ENCODE assay signal across 8 cellular contexts in genomic region chr3:168165390-168166269, GRCh38.
DNase-seq lines count a peak whose midpoint lies in the region; ATAC-seq, FAIRE-seq and TF ChIP-seq lines count a peak whose summit lies in the region.

No MANE protein-coding gene starts in this region.

- ATAC-seq in stimulated activated naive B cell treated with anti-CD40 and anti-IgM and Interleukin-4, amounts not matched to agents 10 μg/mL and 1 μg/mL and 100 μg/mL, for 72 hours (replicated peaks): peak; percentile 67 to 69

- H3K4me3 Mint-ChIP-seq in stimulated activated naive B cell treated with anti-CD40 and anti-IgM and Interleukin-4, amounts not matched to agents 10 μg/mL and 1 μg/mL and 100 μg/mL, for 72 hours: peak overlapping the region; percentile 59 to 66

- DNase-seq in A172 (ENCODE audit: low spot score) (peak; percentile 64), H54 (ENCODE audit: insufficient read length, low spot score) (peak; percentile 6), KBM-7 (peak; percentile 70), OCI-M1 (lab: John Stamatoyannopoulos, UW) (peak; percentile 81), cerebellum (ENCODE audit: low spot score) (peak; percentile 12), kidney tubule cell (ENCODE audit: low spot score) (peak; percentile 71)
- peak; percentile 18 for DNase-seq in stimulated activated naive B cell treated with anti-CD40 and anti-IgM and Interleukin-4, amounts not matched to agents 10 μg/mL and 1 μg/mL and 100 μg/mL, for 72 hours

- H3K27ac Mint-ChIP-seq in stimulated activated naive B cell treated with anti-CD40 and anti-IgM and Interleukin-4, amounts not matched to agents 10 μg/mL and 1 μg/mL and 100 μg/mL, for 72 hours: no peak overlapping the region

- H3K9me3 Mint-ChIP-seq in stimulated activated naive B cell treated with anti-CD40 and anti-IgM and Interleukin-4, amounts not matched to agents 10 μg/mL and 1 μg/mL and 100 μg/mL, for 72 hours: no peaks in the 10 kb centered on the region

- H3K36me3 Mint-ChIP-seq in stimulated activated naive B cell treated with anti-CD40 and anti-IgM and Interleukin-4, amounts not matched to agents 10 μg/mL and 1 μg/mL and 100 μg/mL, for 72 hours: no peaks in the 10 kb centered on the region

- H3K27me3 Mint-ChIP-seq in stimulated activated naive B cell treated with anti-CD40 and anti-IgM and Interleukin-4, amounts not matched to agents 10 μg/mL and 1 μg/mL and 100 μg/mL, for 72 hours: no peaks in the 10 kb centered on the region

- H3K4me1 Mint-ChIP-seq in stimulated activated naive B cell treated with anti-CD40 and anti-IgM and Interleukin-4, amounts not matched to agents 10 μg/mL and 1 μg/mL and 100 μg/mL, for 72 hours: peaks cover 0 to 4% of the 10 kb centered on the region in 2 donors

- in situ Hi-C loops in KBM-7 (cut with MboI; ENCODE audit: low pct_unique_long_range_greater_than_20kb, low sequenced_read_pairs): loop anchor here (25.0 kb wide), 2 partner anchors 103 to 228 kb away; no protein-coding TSS in a partner anchor

- TF ChIP-seq POLR2A in H54 (IDR thresholded peaks at IDR 0.05; ENCODE audit: low read depth, low read length): no peak

- FAIRE-seq in G401.6 (lab: Jason Lieb, UNC) (peak; percentile 94), H54 (lab: Jason Lieb, UNC) (peak; percentile 95)

Comparison
In these comparisons a context has a peak if more than half of its experiments do, and no peak if none do; other contexts are left out.
1. Peak in every context shown above with its lines: DNase-seq and ATAC-seq.
2. DNase-seq: peak in every context shown above with its lines; median percentile 81 in OCI-M1; 71 in kidney tubule cell; 70 in KBM-7; 64 in A172; 18 in stimulated activated naive B cell treated with anti-CD40 and anti-IgM and Interleukin-4, amounts not matched to agents 10 μg/mL and 1 μg/mL and 100 μg/mL, for 72 hours; 12 in cerebellum; 6 in H54.